In genomic region chr6:89372506-89372901, GRCh38 we compare ENCODE assay signal across 8 cellular contexts. TPM values are rescaled to one million over a fixed set of nuclear protein-coding genes. Genes with fewer than 3 reads are reported as not detected.
DNase-seq lines count a peak whose midpoint lies in the region; ATAC-seq, FAIRE-seq and TF ChIP-seq lines count a peak whose summit lies in the region.

No MANE protein-coding gene starts in this region.

- ATAC-seq in heart left ventricle (no peak), HG02642 (IDR thresholded peaks at IDR 0.05; ENCODE audit: poor library complexity, unreplicated experiment) (peak; percentile 45)

- no peak for TF ChIP-seq EP300 in suprapubic skin (IDR thresholded peaks at IDR 0.05)

- H3K36me3 ChIP-seq in heart left ventricle (peaks cover 0 to 15% (median 0%) of the 10 kb centered on the region in 9 donors), suprapubic skin (no peaks in the 10 kb centered on the region)

- peaks cover 0 to 28% (median 21%) of the 10 kb centered on the region in 12 donors for H3K4me1 ChIP-seq in heart left ventricle
- H3K4me1 ChIP-seq in suprapubic skin = peaks cover 11% of the 10 kb centered on the region

- TF ChIP-seq CTCF in heart left ventricle (IDR thresholded peaks at IDR 0.05) = no peak
- no peak for TF ChIP-seq CTCF in suprapubic skin (IDR thresholded peaks at IDR 0.05)
- no peak for TF ChIP-seq CTCF in coronary artery (IDR thresholded peaks at IDR 0.05)

- H3K27ac ChIP-seq in heart left ventricle = peak overlapping the region in 8 of 12 donors; percentile 1 to 71 (median 36)
- H3K27ac ChIP-seq in suprapubic skin = peak overlapping the region; percentile 8
- no peak overlapping the region for H3K27ac ChIP-seq in coronary artery

- H3K4me3 ChIP-seq in heart left ventricle = no peak overlapping the region
- no peak overlapping the region for H3K4me3 ChIP-seq in suprapubic skin
- H3K4me3 ChIP-seq in coronary artery = no peak overlapping the region

- H3K9me3 ChIP-seq in heart left ventricle (no peaks in the 10 kb centered on the region), suprapubic skin (no peaks in the 10 kb centered on the region)

- DNase-seq in heart left ventricle (no peak), cardiac septum (ENCODE audit: low spot score) (no peak), NCI-H69 (lab: John Stamatoyannopoulos, UW) (peak; percentile 29), suprapubic skin (ENCODE audit: low spot score in 2 of 2) (no peak), amygdala (lab: John Stamatoyannopoulos, UW) (no peak), GM19239 (ENCODE audit: insufficient read length, low spot score) (no peak), coronary artery (ENCODE audit: low spot score) (no peak)

- TF ChIP-seq POLR2A in heart left ventricle (IDR thresholded peaks at IDR 0.05) (no peak), suprapubic skin (IDR thresholded peaks at IDR 0.05) (no peak)

- intact Hi-C loops in heart left ventricle (cut with DNase I) = loop anchor here in 5 of 10 donors (2.0 to 5.0 kb wide), 3 partner anchors 40 to 390 kb away; partner anchors contain the start of gene RRAGD (in 4 of the 5)
- intact Hi-C loops in cardiac septum (cut with DNase I) = no loop called here

- WGBS in heart left ventricle, 4 donors = 48 to 57% (median 50%) methylated on average over 3 of the region's 3 CpGs
- WGBS in suprapubic skin = 63% methylated on average over 3 of the region's 3 CpGs

- no peaks in the 10 kb centered on the region for H3K27me3 ChIP-seq in heart left ventricle
- H3K27me3 ChIP-seq in suprapubic skin = no peaks in the 10 kb centered on the region

- no peak for FAIRE-seq in GM19239 (lab: Jason Lieb, UNC)

RNA-seq across cellular contexts. Expression of gene UBE2J1, which starts 20.0 kb away (rescaled TPM):
- 10 to 100 TPM in 8 of 9 donors, 1 to 10 TPM in 1; 9.8 to 28.2 (median 15.2) TPM for total RNA-seq in heart left ventricle
- 10 to 100 TPM in 1 of 2 donors, 1 to 10 TPM in 1; 8.9 to 18.1 TPM for polyA plus RNA-seq in heart left ventricle
- 18.0 TPM for total RNA-seq in cardiac septum
- total RNA-seq in suprapubic skin = 10 to 100 TPM; 18.7 to 26.1 (median 20.6) TPM

RNA-seq across cellular contexts. Expression of gene RRAGD, which starts 39.6 kb away (rescaled TPM):
- total RNA-seq in heart left ventricle (100 to 1,000 TPM in 5 of 9 donors, 10 to 100 TPM in 4; 69.7 to 147 (median 102) TPM), cardiac septum (90.5 TPM), suprapubic skin (10 to 100 TPM; 13.7 to 24.3 (median 17.9) TPM)
- 10 to 100 TPM; 25.8 to 40.8 TPM for polyA plus RNA-seq in heart left ventricle

RNA-seq across cellular contexts. Expression of gene GABRR2, which starts 57.4 kb away (rescaled TPM):
- total RNA-seq in heart left ventricle (1 to 10 TPM in 1 of 9 donors, under 1 TPM in 8; 0.20 to 1.1 (median 0.31) TPM), cardiac septum (1.7 TPM), suprapubic skin (under 1 TPM in 1 of 4 donors, not detected in 3; 0.89 TPM)
- under 1 TPM; 0.30 to 0.46 TPM for polyA plus RNA-seq in heart left ventricle

Comparison
In these comparisons a context has a peak if more than half of its experiments do, and no peak if none do; other contexts are left out.
1. H3K27ac ChIP-seq: peak in heart left ventricle (8 of 12) and suprapubic skin (single experiment); none in coronary artery (0 of 2).